Comparison of ENCODE assay signal across 2 cellular contexts in genomic region chr16:88681084-88681680, GRCh38.
TF ChIP-seq lines count a peak whose summit lies in the region.

No MANE protein-coding gene starts in this region.

TF ChIP-seq in GM23338, 12 proteins besides CTCF, POLR2A, EP300 and RAD21:
- TF ChIP-seq CREB1 (CRISPR knock-in tag; IDR thresholded peaks at IDR 0.05; ENCODE audit: low read depth) (no peak), JUNB (IDR thresholded peaks at IDR 0.05; ENCODE audit: unreplicated experiment) (no peak), ZNF331 (CRISPR knock-in tag; IDR thresholded peaks at IDR 0.05; ENCODE audit: low read depth) (no peak), STAT1 (IDR thresholded peaks at IDR 0.05; ENCODE audit: unreplicated experiment) (no peak), POLR2AphosphoS5 (IDR thresholded peaks at IDR 0.05; ENCODE audit: low read depth) (no peak), ZNF114 (CRISPR knock-in tag; IDR thresholded peaks at IDR 0.05) (no peak), ZNF462 (CRISPR knock-in tag; IDR thresholded peaks at IDR 0.05) (no peak), REST (IDR thresholded peaks at IDR 0.05; ENCODE audit: unreplicated experiment) (no peak), EZH2phosphoT487 (IDR thresholded peaks at IDR 0.05; ENCODE audit: unreplicated experiment) (no peak), NANOG (IDR thresholded peaks at IDR 0.05; ENCODE audit: borderline replicate concordance) (no peak), ETS1 (IDR thresholded peaks at IDR 0.05) (no peak), EZH2 (IDR thresholded peaks at IDR 0.05; ENCODE audit: low read depth, unreplicated experiment) (no peak)
TF ChIP-seq in GM23338: peak in this region for 0.

TF ChIP-seq in endothelial cell of umbilical vein, 7 proteins besides CTCF, POLR2A, EP300 and RAD21:
- TF ChIP-seq MYC (IDR thresholded peaks at IDR 0.05; ENCODE audit: low read depth, low read length) = no peak
- TF ChIP-seq GATA2 (IDR thresholded peaks at IDR 0.05; ENCODE audit: insufficient read depth, insufficient read length, low read depth, low read length) = no peak
- no peak for TF ChIP-seq FOS (IDR thresholded peaks at IDR 0.05; ENCODE audit: borderline replicate concordance, insufficient read depth, low read length)
- no peak for TF ChIP-seq EZH2 (IDR thresholded peaks at IDR 0.05; ENCODE audit: borderline replicate concordance, low read depth, low read length, severe bottlenecking)
- TF ChIP-seq MAX (IDR thresholded peaks at IDR 0.05; ENCODE audit: insufficient read depth, insufficient read length) = no peak
- no peak for TF ChIP-seq JUN (IDR thresholded peaks at IDR 0.05; ENCODE audit: borderline replicate concordance, insufficient read depth, insufficient read length, low read depth)
- TF ChIP-seq POLR2AphosphoS5 (IDR thresholded peaks at IDR 0.05; ENCODE audit: insufficient read depth, low read depth, low read length) = no peak
